In genomic region chr15:43800286-43801136, GRCh38 we compare ENCODE assay signal across 1 cellular context.
TF ChIP-seq lines count a peak whose summit lies in the region.

Gene HYPK (plus strand): TSS chr15:43800599. CDS start chr15:43800623, 24 bp downstream.

TF ChIP-seq in HepG2, 621 proteins besides CTCF, POLR2A, EP300 and RAD21 (continued from another document and continues in another):
- TF ChIP-seq ZFP91 (CRISPR knock-in tag; IDR thresholded peaks at IDR 0.05; ENCODE audit: borderline replicate concordance) = peak; percentile 88
- TF ChIP-seq ETS1 (CRISPR knock-in tag; IDR thresholded peaks at IDR 0.05) = no peak
- TF ChIP-seq PHF20 (CRISPR knock-in tag; IDR thresholded peaks at IDR 0.05) = peak; percentile 81
- peak; percentile 65; the same call in 1 of the 2 replicates for TF ChIP-seq ERF (CRISPR knock-in tag; IDR thresholded peaks at IDR 0.05)
- TF ChIP-seq ZIK1 (CRISPR knock-in tag; IDR thresholded peaks at IDR 0.05; ENCODE audit: borderline replicate concordance, low read depth) = no peak
- TF ChIP-seq MXI1 (IDR thresholded peaks at IDR 0.05; ENCODE audit: borderline replicate concordance, low read depth, low read length) = peak; percentile 91; the same call in 1 of the 3 replicates
- TF ChIP-seq MXD1 (CRISPR knock-in tag; IDR thresholded peaks at IDR 0.05) = peak; percentile 66; the same call in 1 of the 2 replicates
- TF ChIP-seq ZFP37 (CRISPR knock-in tag; IDR thresholded peaks at IDR 0.05; ENCODE audit: borderline replicate concordance) = peak; percentile 50; the same call in 1 of the 2 replicates
- TF ChIP-seq DMAP1 (CRISPR knock-in tag; IDR thresholded peaks at IDR 0.05) = peak; percentile 83
- TF ChIP-seq POGZ (CRISPR knock-in tag; IDR thresholded peaks at IDR 0.05) = peak; percentile 62
- TF ChIP-seq FOXO4 (CRISPR knock-in tag; conservative IDR thresholded peaks at IDR 0.05) = 0 out of 2 replicates have a peak, but pooled peaks have one; percentile 53
- peak; percentile 49 for TF ChIP-seq HNRNPLL (IDR thresholded peaks at IDR 0.05; ENCODE audit: low read depth, low read length, poor library complexity, severe bottlenecking)
- no peak for TF ChIP-seq NPAS2 (CRISPR knock-in tag; IDR thresholded peaks at IDR 0.05; ENCODE audit: borderline replicate concordance)
- peak; percentile 44; the same call in 1 of the 2 replicates for TF ChIP-seq CREB1 (IDR thresholded peaks at IDR 0.05)
- peak; percentile 73 for TF ChIP-seq CREB1 (CRISPR knock-in tag; IDR thresholded peaks at IDR 0.05)
- TF ChIP-seq ZNF574 (CRISPR knock-in tag; IDR thresholded peaks at IDR 0.05) = peak; percentile 86
- TF ChIP-seq KAT8 (CRISPR knock-in tag; IDR thresholded peaks at IDR 0.05) = peak; percentile 87
- no peak for TF ChIP-seq U2AF2 (IDR thresholded peaks at IDR 0.05; ENCODE audit: low read depth, low read length)
- peak; percentile 35; the same call in 1 of the 2 replicates for TF ChIP-seq KMT2A (CRISPR knock-in tag; IDR thresholded peaks at IDR 0.05)
- TF ChIP-seq ZNF710 (CRISPR knock-in tag; IDR thresholded peaks at IDR 0.05; ENCODE audit: borderline replicate concordance) = 0 out of 2 replicates have a peak, but pooled peaks have one; percentile 43
- TF ChIP-seq AGO1 (IDR thresholded peaks at IDR 0.05; ENCODE audit: low read depth, low read length, poor library complexity, severe bottlenecking) = peak; percentile 95
- peak; percentile 95 for TF ChIP-seq GABPB1 (CRISPR knock-in tag; IDR thresholded peaks at IDR 0.05)
- TF ChIP-seq ZBTB40 (IDR thresholded peaks at IDR 0.05) = peak; percentile 45
- TF ChIP-seq ZBTB40 (CRISPR knock-in tag; IDR thresholded peaks at IDR 0.05) = peak; percentile 72; the same call in 1 of the 2 replicates
- peak; percentile 61; the same call in 1 of the 2 replicates for TF ChIP-seq ZBTB4 (CRISPR knock-in tag; IDR thresholded peaks at IDR 0.05; ENCODE audit: borderline replicate concordance)
- no peak for TF ChIP-seq CREB3 (CRISPR knock-in tag; IDR thresholded peaks at IDR 0.05)
- peak; percentile 70 for TF ChIP-seq RBFOX2 (IDR thresholded peaks at IDR 0.05; ENCODE audit: low read depth, low read length)
- peak; percentile 59; the same call in 1 of the 2 replicates for TF ChIP-seq TFDP1 (CRISPR knock-in tag; IDR thresholded peaks at IDR 0.05; ENCODE audit: borderline replicate concordance)
